ENCODE assay signal across 12 cellular contexts in genomic region chr10:103445767-103446567, GRCh38. TPM values are rescaled to one million over a fixed set of nuclear protein-coding genes. Genes with fewer than 3 reads are reported as not detected.
DNase-seq lines count a peak whose midpoint lies in the region; ATAC-seq, FAIRE-seq and TF ChIP-seq lines count a peak whose summit lies in the region.
"Had no signal": no experiment of that assay in that cellular context is flagged by ENCODE, and none has a peak within 500 bp of the region (broad histone marks: within the 10 kb centered on the region; RNA-seq: fewer than 3 reads in every experiment).

No MANE protein-coding gene starts in this region.

- H3K27ac ChIP-seq in ovary: peak overlapping the region; percentile 74 to 84

- H3K27me3 Mint-ChIP-seq in activated CD4-positive, alpha-beta memory T cell treated with anti-CD3 and anti-CD28 coated beads for 36 hours: no peaks in the 10 kb centered on the region

- DNase-seq in AG10803 (ENCODE audit: low read depth) (peak; percentile 88), fibroblast of pulmonary artery (ENCODE audit: low read depth) (peak; percentile 81), ovary (peak; percentile 73 to 89 (median 86)), urothelium cell line (ENCODE audit: low spot score) (no peak)
- DNase-seq in activated CD4-positive, alpha-beta memory T cell treated with anti-CD3 and anti-CD28 coated beads for 36 hours: no peak
- no peak for DNase-seq in activated CD4-positive, CD25-positive, alpha-beta regulatory T cell treated with anti-CD3 and anti-CD28 coated beads, Interleukin-2, amount 50 U/mL, for 72 hours
- DNase-seq: activated CD8-positive, alpha-beta memory T cell treated with anti-CD3 and anti-CD28 coated beads, Interleukin-2, amount 50 U/mL, for 48 hours; NK-92 treated with Interleukin-12 subunit alpha and Interleukin-12 subunit beta, amount 100 ng/mL, for 24 hours; stimulated activated CD4-positive, alpha-beta T cell treated with anti-CD3 and anti-CD28 coated beads, Interleukin-2, amount 100 ng/mL, for 48 hours had no signal

- H3K4me1 Mint-ChIP-seq in activated CD4-positive, alpha-beta memory T cell treated with anti-CD3 and anti-CD28 coated beads for 36 hours (ENCODE audit: low read depth): peaks cover 33% of the 10 kb centered on the region

- TF ChIP-seq POLR2A in ovary (IDR thresholded peaks at IDR 0.05): no peak

- POLR2A ChIA-PET in activated CD4-positive, alpha-beta memory T cell treated with anti-CD3 and anti-CD28 coated beads for 36 hours (lab: Charles Lee): no interaction called here

- H3K27me3 ChIP-seq in ovary: no peaks in the 10 kb centered on the region

- H3K4me3 Mint-ChIP-seq in activated CD4-positive, alpha-beta memory T cell treated with anti-CD3 and anti-CD28 coated beads for 36 hours: no peak overlapping the region

- ATAC-seq in GM19467 (IDR thresholded peaks at IDR 0.05; ENCODE audit: unreplicated experiment): no peak
- ATAC-seq in HG03139 (IDR thresholded peaks at IDR 0.05; ENCODE audit: unreplicated experiment): no peak

- FAIRE-seq in urothelium cell line (lab: Jason Lieb, UNC): no peak

- intact Hi-C loops in activated CD4-positive, alpha-beta memory T cell treated with anti-CD3 and anti-CD28 coated beads for 36 hours (cut with micrococcal nuclease): no loop called here
- intact Hi-C loops in ovary (cut with DNase I): no loop called here

- H3K9me3 Mint-ChIP-seq in activated CD4-positive, alpha-beta memory T cell treated with anti-CD3 and anti-CD28 coated beads for 36 hours: no peaks in the 10 kb centered on the region

- TF ChIP-seq CTCF in AG10803 (conservative IDR thresholded peaks at IDR 0.05; ENCODE audit: low read length) (no peak), fibroblast of pulmonary artery (IDR thresholded peaks at IDR 0.05; ENCODE audit: low read length, missing control alignments) (no peak), ovary (IDR thresholded peaks at IDR 0.05) (no peak)

- H3K4me3 ChIP-seq in AG10803 (ENCODE audit: low read length) (no peak overlapping the region), fibroblast of pulmonary artery (replicated peaks; ENCODE audit: low read depth, low read length) (no peak overlapping the region), ovary (no peak overlapping the region)

- CTCF ChIA-PET in activated CD4-positive, alpha-beta memory T cell treated with anti-CD3 and anti-CD28 coated beads for 36 hours (lab: Charles Lee): interaction anchor here (0.8 kb wide), 1 partner anchor 40 kb away, joined by 3 read pairs; no protein-coding TSS in a partner anchor

- WGBS in ovary, 3 donors: 23 to 33% (median 23%) methylated on average over 12 of the region's 12 CpGs

- H3K27ac Mint-ChIP-seq in activated CD4-positive, alpha-beta memory T cell treated with anti-CD3 and anti-CD28 coated beads for 36 hours: peak overlapping the region; percentile 35

- peaks cover 58% of the 10 kb centered on the region for H3K36me3 Mint-ChIP-seq in activated CD4-positive, alpha-beta memory T cell treated with anti-CD3 and anti-CD28 coated beads for 36 hours

- no peaks in the 10 kb centered on the region for H3K9me3 ChIP-seq in ovary

- H3K4me1 ChIP-seq in ovary (ENCODE audit: insufficient read depth): peaks cover 50% of the 10 kb centered on the region

- H3K36me3 ChIP-seq in ovary: no peaks in the 10 kb centered on the region

- TF ChIP-seq EP300 in ovary (IDR thresholded peaks at IDR 0.05): peak; percentile 89

RNA-seq across cellular contexts. Expression of gene CALHM2, which starts 6.2 kb away (rescaled TPM):
- total RNA-seq in activated CD4-positive, alpha-beta memory T cell treated with anti-CD3 and anti-CD28 coated beads for 36 hours: 10 to 100 TPM; 21.6 to 22.5 TPM
- total RNA-seq in ovary: 10 to 100 TPM; 46.5 to 90.4 (median 55.3) TPM
- 100 to 1,000 TPM in 1 of 2 donors, 10 to 100 TPM in 1; 42.1 to 105 TPM for polyA plus RNA-seq in ovary
- total RNA-seq: HT1080 had no signal

RNA-seq across cellular contexts. Expression of gene CALHM1, which starts 12.7 kb away (rescaled TPM):
- not detected for total RNA-seq in activated CD4-positive, alpha-beta memory T cell treated with anti-CD3 and anti-CD28 coated beads for 36 hours
- total RNA-seq in ovary: not detected
- polyA plus RNA-seq in ovary: not detected
- total RNA-seq: HT1080 had no signal

RNA-seq across cellular contexts. Expression of gene CALHM3, which starts 33.1 kb away (rescaled TPM):
- not detected for total RNA-seq in activated CD4-positive, alpha-beta memory T cell treated with anti-CD3 and anti-CD28 coated beads for 36 hours
- not detected for total RNA-seq in ovary
- not detected for polyA plus RNA-seq in ovary
- total RNA-seq: HT1080 had no signal

RNA-seq across cellular contexts. Expression of gene NEURL1, which starts 47.5 kb away (rescaled TPM):
- 1 to 10 TPM; 1.8 to 2.4 TPM for total RNA-seq in activated CD4-positive, alpha-beta memory T cell treated with anti-CD3 and anti-CD28 coated beads for 36 hours
- 1 to 10 TPM; 2.4 to 5.6 (median 3.2) TPM for total RNA-seq in ovary
- 1 to 10 TPM in 1 of 2 donors, under 1 TPM in 1; 0.28 to 1.8 TPM for polyA plus RNA-seq in ovary
- total RNA-seq: HT1080 had no signal

RNA-seq across cellular contexts. Expression of gene PDCD11, which starts 49.5 kb away (rescaled TPM):
- 10 to 100 TPM; 56.4 to 56.7 TPM for total RNA-seq in activated CD4-positive, alpha-beta memory T cell treated with anti-CD3 and anti-CD28 coated beads for 36 hours
- 10 to 100 TPM; 12.8 to 40.8 (median 28.8) TPM for total RNA-seq in ovary
- 10 to 100 TPM in 1 of 2 donors, 1 to 10 TPM in 1; 9.7 to 16.7 TPM for polyA plus RNA-seq in ovary

Comparison
In these comparisons a context has a peak if more than half of its experiments do, and no peak if none do; other contexts are left out.
1. DNase-seq: peak in AG10803 (single experiment), fibroblast of pulmonary artery (single experiment) and ovary (5 of 5); none in activated CD4-positive, alpha-beta memory T cell treated with anti-CD3 and anti-CD28 coated beads for 36 hours (single experiment), urothelium cell line (single experiment) and activated CD4-positive, CD25-positive, alpha-beta regulatory T cell treated with anti-CD3 and anti-CD28 coated beads, Interleukin-2, amount 50 U/mL, for 72 hours (single experiment).